13 cellular contexts compared by ENCODE assay signal in the genomic region with DNA sequence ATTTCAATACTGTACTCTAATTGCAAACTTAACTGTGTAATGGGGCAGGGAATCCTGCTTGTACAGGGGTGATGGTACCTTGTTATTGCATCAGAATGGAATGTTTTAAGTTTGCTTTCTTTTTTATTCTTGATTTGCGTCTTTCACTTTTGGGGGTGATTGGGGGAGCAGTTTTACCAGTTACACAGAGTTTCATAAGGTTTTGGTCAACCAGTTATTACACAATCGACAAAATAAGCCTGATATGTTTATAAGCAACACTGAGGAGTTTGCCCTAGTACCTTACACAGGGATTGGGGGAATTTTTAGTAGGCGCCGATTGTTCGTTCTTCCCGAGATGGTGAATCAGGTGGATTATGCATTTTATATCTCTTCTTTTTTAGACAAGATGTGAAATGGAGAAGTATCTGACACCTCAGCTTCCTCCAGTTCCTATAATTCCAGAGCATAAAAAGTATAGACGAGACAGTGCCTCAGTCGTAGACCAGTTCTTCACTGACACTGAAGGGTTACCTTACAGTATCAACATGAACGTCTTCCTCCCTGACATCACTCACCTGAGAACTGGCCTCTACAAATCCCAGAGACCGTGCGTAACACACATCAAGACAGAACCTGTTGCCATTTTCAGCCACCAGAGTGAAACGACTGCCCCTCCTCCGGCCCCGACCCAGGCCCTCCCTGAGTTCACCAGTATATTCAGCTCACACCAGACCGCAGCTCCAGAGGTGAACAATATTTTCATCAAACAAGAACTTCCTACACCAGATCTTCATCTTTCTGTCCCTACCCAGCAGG. TPM values are rescaled to one million over a fixed set of nuclear protein-coding genes. Genes with fewer than 3 reads are reported as not detected.
DNase-seq lines count a peak whose midpoint lies in the region; ATAC-seq and TF ChIP-seq lines count a peak whose summit lies in the region.
"Had no signal": no experiment of that assay in that cellular context is flagged by ENCODE, and none has a peak within 500 bp of the region (broad histone marks: within the 10 kb centered on the region; RNA-seq: fewer than 3 reads in every experiment).

No MANE protein-coding gene starts in this region.

- no peaks in the 10 kb centered on the region for H3K36me3 Mint-ChIP-seq in natural killer cell treated with Interleukin-12 subunit alpha and Interleukin-12 subunit beta and Interleukin-15 and Interleukin-18, amount 100 ng/mL, for 72 hours
- H3K36me3 Mint-ChIP-seq in natural killer cell: no peaks in the 10 kb centered on the region
- H3K36me3 Mint-ChIP-seq in nephron (ENCODE audit: low read depth): peaks cover 9% of the 10 kb centered on the region
- H3K36me3 Mint-ChIP-seq: memory B cell had no signal

- H3K27ac Mint-ChIP-seq in natural killer cell treated with Interleukin-12 subunit alpha and Interleukin-12 subunit beta and Interleukin-15 and Interleukin-18, amount 100 ng/mL, for 72 hours: no peak overlapping the region
- H3K27ac Mint-ChIP-seq in natural killer cell: no peak overlapping the region
- peak overlapping the region in 1 of 3 experiments; percentile 64 for H3K27ac Mint-ChIP-seq in nephron
- H3K27ac Mint-ChIP-seq: activated T-cell treated with anti-CD3 and anti-CD28 coated beads, Interleukin-2, amount 50 U/mL, for 24 hours; memory B cell had no signal

- DNase-seq in natural killer cell treated with Interleukin-12 subunit alpha and Interleukin-12 subunit beta and Interleukin-15 and Interleukin-18, amount 100 ng/mL, for 72 hours (ENCODE audit: low spot score): no peak
- DNase-seq in natural killer cell (no peak), epithelial cell of esophagus (ENCODE audit: low read depth) (peak; percentile 88), NOMO-1 treated with dmso at 0.1 percent for 144 hours (lab: John Stamatoyannopoulos, UW; ENCODE audit: unreplicated experiment) (no peak)
- DNase-seq: activated T-cell treated with anti-CD3 and anti-CD28 coated beads, Interleukin-2, amount 50 U/mL, for 24 hours; AML-193; GDM1; NCI-H1694 treated with DMSO at 0.1 percent for 48 hours had no signal

- intact Hi-C loops in natural killer cell (cut with micrococcal nuclease): no loop called here

- H3K9me3 Mint-ChIP-seq in natural killer cell treated with Interleukin-12 subunit alpha and Interleukin-12 subunit beta and Interleukin-15 and Interleukin-18, amount 100 ng/mL, for 72 hours: no peaks in the 10 kb centered on the region
- H3K9me3 Mint-ChIP-seq in natural killer cell (no peaks in the 10 kb centered on the region), nephron (no peaks in the 10 kb centered on the region)
- H3K9me3 Mint-ChIP-seq: activated T-cell treated with anti-CD3 and anti-CD28 coated beads, Interleukin-2, amount 50 U/mL, for 24 hours; memory B cell had no signal

- H3K4me3 Mint-ChIP-seq in natural killer cell treated with Interleukin-12 subunit alpha and Interleukin-12 subunit beta and Interleukin-15 and Interleukin-18, amount 100 ng/mL, for 72 hours: peak overlapping the region; percentile 38
- no peak overlapping the region for H3K4me3 Mint-ChIP-seq in natural killer cell
- H3K4me3 Mint-ChIP-seq in nephron: peak overlapping the region; percentile 75 to 96 (median 89)
- H3K4me3 Mint-ChIP-seq: memory B cell had no signal

- no peak for ATAC-seq in natural killer cell treated with Interleukin-12 subunit alpha and Interleukin-12 subunit beta and Interleukin-15 and Interleukin-18, amount 100 ng/mL, for 72 hours
- ATAC-seq in natural killer cell (no peak), HG03139 (IDR thresholded peaks at IDR 0.05; ENCODE audit: unreplicated experiment) (no peak), GM21576 (IDR thresholded peaks at IDR 0.05; ENCODE audit: unreplicated experiment) (no peak), GM21423 (IDR thresholded peaks at IDR 0.05; ENCODE audit: unreplicated experiment) (no peak)

- H3K4me3 ChIP-seq in epithelial cell of esophagus (ENCODE audit: low read length): peak overlapping the region; percentile 91

- TF ChIP-seq CTCF in natural killer cell (IDR thresholded peaks at IDR 0.05) (no peak), epithelial cell of esophagus (IDR thresholded peaks at IDR 0.05; ENCODE audit: insufficient read depth, low read depth, low read length, missing control alignments) (no peak), nephron (IDR thresholded peaks at IDR 0.05; ENCODE audit: unreplicated experiment in 3 of 3) (no peak)

- H3K27me3 Mint-ChIP-seq in natural killer cell treated with Interleukin-12 subunit alpha and Interleukin-12 subunit beta and Interleukin-15 and Interleukin-18, amount 100 ng/mL, for 72 hours: peaks cover 18 to 43% of the 10 kb centered on the region in 2 donors
- H3K27me3 Mint-ChIP-seq in natural killer cell (ENCODE audit: low read depth in 2 of 2) (peaks cover 39 to 58% of the 10 kb centered on the region in 2 donors), nephron (ENCODE audit: low read depth) (peaks cover 51% of the 10 kb centered on the region)

- peaks cover 8 to 19% of the 10 kb centered on the region in 2 donors for H3K4me1 Mint-ChIP-seq in natural killer cell treated with Interleukin-12 subunit alpha and Interleukin-12 subunit beta and Interleukin-15 and Interleukin-18, amount 100 ng/mL, for 72 hours (ENCODE audit: low read depth in 2 of 2)
- H3K4me1 Mint-ChIP-seq in natural killer cell (peaks cover 19 to 20% of the 10 kb centered on the region in 2 donors), nephron (peaks cover 47% of the 10 kb centered on the region)

RNA-seq across cellular contexts. Expression of a gene that starts 2.9 kb away (rescaled TPM):
- total RNA-seq in natural killer cell treated with Interleukin-12 subunit alpha and Interleukin-12 subunit beta and Interleukin-15 and Interleukin-18, amount 100 ng/mL, for 72 hours: 1 to 10 TPM; 1.5 to 2.5 TPM
- 10 to 100 TPM in 1 of 3 donors, 1 to 10 TPM in 2; 1.2 to 48.5 (median 2.0) TPM for total RNA-seq in natural killer cell
